2 cellular contexts compared by ENCODE assay signal in genomic region chr19:6708913-6709312, GRCh38. TPM values are rescaled to one million over a fixed set of nuclear protein-coding genes. Genes with fewer than 3 reads are reported as not detected.
"Had no signal": no experiment of that assay in that cellular context is flagged by ENCODE, and none has a peak within 500 bp of the region (broad histone marks: within the 10 kb centered on the region; RNA-seq: fewer than 3 reads in every experiment).

No MANE protein-coding gene starts in this region.

RNA-seq across cellular contexts. Expression of gene TNFSF14, which starts 39.0 kb away (rescaled TPM):
- total RNA-seq: cardiac muscle cell had no signal
- polyA plus RNA-seq: cardiac muscle cell had no signal

RNA-seq across cellular contexts. Expression of gene SH2D3A, which starts 58.3 kb away (rescaled TPM):
- total RNA-seq: ascending aorta had no signal
